ENCODE assay signal across 8 cellular contexts in genomic region chrX:152632445-152633097, GRCh38. TPM values are rescaled to one million over a fixed set of nuclear protein-coding genes. Genes with fewer than 3 reads are reported as not detected.
A peak's percentile ranks its signal among the peaks of the same experiment; 100 is the strongest.
DNase-seq lines count a peak whose midpoint lies in the region; ATAC-seq, FAIRE-seq and TF ChIP-seq lines count a peak whose summit lies in the region.

No MANE protein-coding gene starts in this region.

- H3K27ac ChIP-seq in coronary artery: no peak overlapping the region

- no peak overlapping the region for H3K4me3 ChIP-seq in coronary artery

- DNase-seq in activated T-cell treated with anti-CD3 and anti-CD28 coated beads for 1 hour (ENCODE audit: low read depth) (peak; percentile 1), activated T-cell treated with anti-CD3 and anti-CD28 coated beads for 4 hours (no peak), HT1080 (ENCODE audit: low read depth) (peak; percentile 20), SW480 (ENCODE audit: low spot score) (peak; percentile 36), coronary artery (ENCODE audit: low spot score) (no peak), midbrain (lab: John Stamatoyannopoulos, UW) (peak; percentile 40), urothelium cell line (ENCODE audit: low spot score) (peak; percentile 39)

- peak; percentile 59 for TF ChIP-seq CTCF in coronary artery (IDR thresholded peaks at IDR 0.05)

- FAIRE-seq in urothelium cell line (lab: Jason Lieb, UNC): no peak

- ATAC-seq in HG02973 (IDR thresholded peaks at IDR 0.05; ENCODE audit: unreplicated experiment): no peak

RNA-seq across cellular contexts. Expression of gene GABRQ, which starts 5.1 kb away (rescaled TPM):
- not detected in 2 replicates for total RNA-seq in HT1080 (2014; rRNA removed; shearing (Covaris generic))
- not detected in 2 replicates for polyA plus RNA-seq in HT1080 (2015; cell fraction: cytosol; rRNA removed)
- not detected in 2 replicates for polyA plus RNA-seq in HT1080 (2015; cell fraction: nucleus; rRNA removed)

Comparison
In these comparisons a context has a peak if more than half of its experiments do, and no peak if none do; other contexts are left out.
1. DNase-seq: peak in activated T-cell treated with anti-CD3 and anti-CD28 coated beads for 1 hour (single experiment), HT1080 (single experiment), SW480 (single experiment), midbrain (single experiment) and urothelium cell line (single experiment); none in activated T-cell treated with anti-CD3 and anti-CD28 coated beads for 4 hours (single experiment) and coronary artery (single experiment).